ENCODE assay signal across 8 cellular contexts in genomic region chr9:129617167-129617566, GRCh38. TPM values are rescaled to one million over a fixed set of nuclear protein-coding genes. Genes with fewer than 3 reads are reported as not detected.
A peak's percentile ranks its signal among the peaks of the same experiment; 100 is the strongest.
DNase-seq lines count a peak whose midpoint lies in the region; ATAC-seq and TF ChIP-seq lines count a peak whose summit lies in the region.

No MANE protein-coding gene starts in this region.

- TF ChIP-seq CTCF in BE2C (IDR thresholded peaks at IDR 0.05; ENCODE audit: low read depth, low read length) (peak; percentile 91), GM20000 (IDR thresholded peaks at IDR 0.05; ENCODE audit: extremely low read depth, missing control alignments) (peak; percentile 18)

- no peaks in the 10 kb centered on the region for H3K4me1 ChIP-seq in BE2C

- DNase-seq in BE2C (peak; percentile 67), GM20000 (ENCODE audit: low spot score) (no peak), SW 1271 (lab: John Stamatoyannopoulos, UW) (peak; percentile 65 to 66), iris pigment epithelial cell (ENCODE audit: low read depth) (peak; percentile 71), activated gamma-delta T cell (lab: John Stamatoyannopoulos, UW) (no peak), erythroblast (lab: John Stamatoyannopoulos, UW) (no peak)
- DNase-seq in activated CD4-positive, CD25-positive, alpha-beta regulatory T cell treated with anti-CD3 and anti-CD28 coated beads, Interleukin-2, amount 50 U/mL, for 72 hours = no peak

- TF ChIP-seq POLR2A in erythroblast (IDR thresholded peaks at IDR 0.05; ENCODE audit: low read length) = no peak

- no peaks in the 10 kb centered on the region for H3K36me3 ChIP-seq in BE2C

- H3K4me3 ChIP-seq in BE2C (ENCODE audit: low read depth, low read length) = no peak overlapping the region

- no peaks in the 10 kb centered on the region for H3K27me3 ChIP-seq in BE2C

- no peak for ATAC-seq in GM21390 (IDR thresholded peaks at IDR 0.05; ENCODE audit: unreplicated experiment)

- H3K9me3 ChIP-seq in BE2C = no peaks in the 10 kb centered on the region

RNA-seq across cellular contexts. Expression of gene C9orf50, which starts 3.7 kb away (rescaled TPM):
- polyA plus RNA-seq in BE2C (2012; ENCODE audit: insufficient read depth, insufficient read length, low read depth) = not detected

RNA-seq across cellular contexts. Expression of gene NTMT1, which starts 8.8 kb away (rescaled TPM):
- polyA plus RNA-seq in BE2C (2012; ENCODE audit: insufficient read depth, insufficient read length, low read depth) = 227 TPM

RNA-seq across cellular contexts. Expression of gene ASB6, which starts 24.8 kb away (rescaled TPM):
- 87.7 TPM for polyA plus RNA-seq in BE2C (2012; ENCODE audit: insufficient read depth, insufficient read length, low read depth)

RNA-seq across cellular contexts. Expression of gene PRRX2, which starts 48.3 kb away (rescaled TPM):
- polyA plus RNA-seq in BE2C (2012; ENCODE audit: insufficient read depth, insufficient read length, low read depth) = not detected

Comparison
In these comparisons a context has a peak if more than half of its experiments do, and no peak if none do; other contexts are left out.
1. DNase-seq: peak in BE2C (single experiment), SW 1271 (2 of 2) and iris pigment epithelial cell (single experiment); none in GM20000 (single experiment), activated CD4-positive, CD25-positive, alpha-beta regulatory T cell treated with anti-CD3 and anti-CD28 coated beads, Interleukin-2, amount 50 U/mL, for 72 hours (single experiment), activated gamma-delta T cell (single experiment) and erythroblast (0 of 2).